ENCODE assay signal across 8 cellular contexts in genomic region chr19:11125994-11126685, GRCh38. TPM values are rescaled to one million over a fixed set of nuclear protein-coding genes. Genes with fewer than 3 reads are reported as not detected.
DNase-seq lines count a peak whose midpoint lies in the region; ATAC-seq and TF ChIP-seq lines count a peak whose summit lies in the region.

No MANE protein-coding gene starts in this region.

- no peaks in the 10 kb centered on the region; the same call in 1 of the 2 replicates for H4K20me1 ChIP-seq in HCT116 (ENCODE audit: insufficient read depth)

- no peaks in the 10 kb centered on the region for H3K27me3 Mint-ChIP-seq in nephron (ENCODE audit: low read depth)

- H2AFZ ChIP-seq in HCT116 (ENCODE audit: low read depth, low read length, poor library complexity, severe bottlenecking): no peak overlapping the region

- peaks cover 0 to 3% of the 10 kb centered on the region in 2 experiments; a peak in 1 of 4 replicates for H3K4me1 ChIP-seq in HCT116 (ENCODE audit: control insufficient read depth in 1 of 2, insufficient read depth in 2 of 2, low read length in 2 of 2)
- H3K4me1 ChIP-seq in esophagus squamous epithelium: peaks cover 0 to 21% (median 7%) of the 10 kb centered on the region in 3 donors

- H3K9me3 Mint-ChIP-seq in nephron: no peaks in the 10 kb centered on the region

- CTCF ChIA-PET in HCT116 (lab: Charles Lee): interaction anchor here (0.7 to 2.0 kb wide), 16 partner anchors 9 to 189 kb away, joined by 3 to 10 read pairs (median 3); partner anchors contain the start of genes KANK2 and LDLR

- no peak for TF ChIP-seq POLR2A in HCT116 (IDR thresholded peaks at IDR 0.05; ENCODE audit: borderline replicate concordance, extremely low read depth, insufficient read depth, insufficient read length)
- no peak for TF ChIP-seq POLR2A in esophagus squamous epithelium (IDR thresholded peaks at IDR 0.05)

- peak overlapping the region; percentile 46 to 75 (median 50) for H3K27ac Mint-ChIP-seq in nephron

- H3K9ac ChIP-seq in HCT116 (ENCODE audit: low read length): no peak overlapping the region

- H3K4me2 ChIP-seq in HCT116 (ENCODE audit: low read length): no peak overlapping the region

- H3K4me3 Mint-ChIP-seq in nephron: no peak overlapping the region

- intact Hi-C loops in HCT116 (cut with micrococcal nuclease): loop anchor here (1.0 kb wide), 2 partner anchors 78 to 90 kb away; no protein-coding TSS in a partner anchor
- intact Hi-C loops in esophagus squamous epithelium (cut with DNase I): loop anchor here (5.0 kb wide), 1 partner anchor 89 kb away; no protein-coding TSS in a partner anchor

- peaks cover 49% of the 10 kb centered on the region for H3K36me3 Mint-ChIP-seq in nephron (ENCODE audit: low read depth)

- H3K9me3 ChIP-seq in HCT116 (ENCODE audit: control insufficient read depth in 1 of 2, insufficient read depth in 1 of 2, low read depth in 1 of 2, low read length in 2 of 2) (no peaks in the 10 kb centered on the region), esophagus squamous epithelium (no peaks in the 10 kb centered on the region)

- no peaks in the 10 kb centered on the region for H3K4me1 Mint-ChIP-seq in nephron

- TF ChIP-seq CTCF in HCT116 (IDR thresholded peaks at IDR 0.05 in 2 of 3, conservative IDR thresholded peaks at IDR 0.05 in 1 of 3; ENCODE audit: borderline replicate concordance in 1 of 3, insufficient read depth in 1 of 3, low read depth in 2 of 3, low read length in 2 of 3) (peak; percentile 64 to 78 (median 77); a peak in 5 of 6 replicates), esophagus squamous epithelium (IDR thresholded peaks at IDR 0.05) (peak; percentile 40 to 85 (median 68)), nephron (IDR thresholded peaks at IDR 0.05; ENCODE audit: unreplicated experiment in 3 of 3) (peak; percentile 73 to 82 (median 74))

- no peaks in the 10 kb centered on the region for H3K9me2 ChIP-seq in HCT116 (ENCODE audit: insufficient read depth)

- H3K36me3 ChIP-seq in HCT116 (ENCODE audit: control insufficient read depth in 1 of 2, insufficient read depth in 2 of 2, low read length in 2 of 2): peaks cover 43 to 60% of the 10 kb centered on the region in 2 experiments
- H3K36me3 ChIP-seq in esophagus squamous epithelium: peaks cover 44 to 100% (median 69%) of the 10 kb centered on the region in 3 donors

- TF ChIP-seq RAD21 in HCT116 (IDR thresholded peaks at IDR 0.05; ENCODE audit: low read depth): peak; percentile 56

- peaks cover 11% of the 10 kb centered on the region; the same call in 1 of the 2 replicates for H3K79me2 ChIP-seq in HCT116 (ENCODE audit: insufficient read depth, low read length)

- H3K27ac ChIP-seq in HCT116 (ENCODE audit: low read depth, low read length): no peak overlapping the region
- H3K27ac ChIP-seq in esophagus squamous epithelium: peak overlapping the region in 3 of 4 donors; percentile 5 to 54 (median 34)

- no TSS peak for BruUV-seq in HCT116 (replicated peaks; lab: Mats Ljungman, UMichigan)

- ATAC-seq in HCT116 (peak; percentile 75), HG03280 (IDR thresholded peaks at IDR 0.05; ENCODE audit: unreplicated experiment) (no peak)
- ATAC-seq in stimulated activated naive CD8-positive, alpha-beta T cell treated with anti-CD3 and anti-CD28 coated beads, Interleukin-15, Interleukin-2, amounts not matched to agents 100 U/mL and 50 U/mL, for 24 hours: no peak

- WGBS in esophagus squamous epithelium, 2 donors: 56 to 60% methylated on average over 11 of the region's 11 CpGs

- RAD21 ChIA-PET in HCT116 (lab: Charles Lee; ENCODE audit: low non-redundant PET in 1 of 2, low total read pairs in 2 of 2, uncharacterized antibody in 2 of 2, unreplicated experiment in 2 of 2): interaction anchor here (0.7 to 1.0 kb wide), 2 partner anchors 77 to 90 kb away, joined by 3 to 4 read pairs; no protein-coding TSS in a partner anchor

- POLR2A ChIA-PET in HCT116 (lab: Charles Lee): no interaction called here

- no peak overlapping the region for H3K4me3 ChIP-seq in HCT116 (replicated peaks in 1 of 2; ENCODE audit: low read depth in 1 of 2, low read length in 2 of 2)
- no peak overlapping the region for H3K4me3 ChIP-seq in esophagus squamous epithelium

- DNase-seq in C1 segment of cervical spinal cord (lab: John Stamatoyannopoulos, UW) (peak in 10 of 14 donors; percentile 3 to 53 (median 40)), HCT116 (ENCODE audit: low read depth, low spot score) (peak; percentile 39), OCI-M2 (lab: John Stamatoyannopoulos, UW; ENCODE audit: unreplicated experiment) (peak; percentile 95), activated T-cell treated with anti-CD3 and anti-CD28 coated beads for 48 hours (ENCODE audit: low read depth) (peak; percentile 60), esophagus squamous epithelium (lab: John Stamatoyannopoulos, UW) (no peak)
- DNase-seq in stimulated activated naive CD8-positive, alpha-beta T cell treated with anti-CD3 and anti-CD28 coated beads, Interleukin-15, Interleukin-2, amounts not matched to agents 100 U/mL and 50 U/mL, for 24 hours: peak; percentile 80

- H3K27me3 ChIP-seq in HCT116 (ENCODE audit: insufficient read depth, low read length) (no peaks in the 10 kb centered on the region), esophagus squamous epithelium (no peaks in the 10 kb centered on the region)

TF ChIP-seq in HCT116, 20 proteins besides CTCF, POLR2A, EP300 and RAD21:
- TF ChIP-seq, protein P1, sequence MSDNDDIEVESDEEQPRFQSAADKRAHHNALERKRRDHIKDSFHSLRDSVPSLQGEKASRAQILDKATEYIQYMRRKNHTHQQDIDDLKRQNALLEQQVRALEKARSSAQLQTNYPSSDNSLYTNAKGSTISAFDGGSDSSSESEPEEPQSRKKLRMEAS (IDR thresholded peaks at IDR 0.05): no peak
- no peak for TF ChIP-seq JUND (IDR thresholded peaks at IDR 0.05)
- no peak for TF ChIP-seq CBX3 (IDR thresholded peaks at IDR 0.05; ENCODE audit: low read depth)
- TF ChIP-seq ZBTB33 (IDR thresholded peaks at IDR 0.05; ENCODE audit: extremely low read depth, insufficient replicate concordance, low read length): no peak
TF ChIP-seq in HCT116: peak in this region for 0.

RNA-seq across cellular contexts. Expression of gene SPC24, which starts 29.4 kb away (rescaled TPM):
- total RNA-seq in HCT116 (2021; ENCODE audit: unreplicated experiment) (33.9 TPM), esophagus squamous epithelium (10 to 100 TPM in 1 of 4 donors, 1 to 10 TPM in 3; 2.9 to 10.9 (median 6.3) TPM)
- polyA plus RNA-seq in HCT116 (2012): 38.8 and 39.2 TPM in 2 replicates

RNA-seq across cellular contexts. Expression of gene LDLR, which starts 36.9 kb away (rescaled TPM):
- 92.4 TPM for total RNA-seq in HCT116 (2021; ENCODE audit: unreplicated experiment)
- 69.8 and 84.2 TPM in 2 replicates for polyA plus RNA-seq in HCT116 (2012)
- 100 to 1,000 TPM in 3 of 4 donors, 10 to 100 TPM in 1; 58.9 to 207 (median 149) TPM for total RNA-seq in esophagus squamous epithelium
